Comparison of ENCODE assay signal across 15 cellular contexts in the genomic region with DNA sequence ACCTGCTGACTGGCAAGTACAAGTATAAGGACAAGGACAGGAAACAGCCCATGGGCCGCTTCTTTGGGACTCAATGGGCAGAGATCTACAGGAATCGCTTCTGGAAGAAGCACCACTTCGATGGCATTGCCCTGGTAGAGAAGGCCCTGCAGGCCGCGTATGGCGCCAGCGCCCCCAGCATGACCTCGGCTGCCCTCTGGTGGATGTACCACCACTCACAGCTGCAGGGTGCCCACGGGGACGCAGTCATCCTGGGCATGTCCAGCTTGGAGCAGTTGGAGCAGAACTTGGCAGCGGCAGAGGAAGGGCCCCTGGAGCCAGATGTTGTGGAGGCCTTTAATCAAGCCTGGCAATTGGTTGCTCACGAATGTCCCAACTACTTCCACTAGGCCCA.
"Had no signal": no experiment of that assay in that cellular context is flagged by ENCODE, and none has a peak within 500 bp of the region (broad histone marks: within the 10 kb centered on the region; RNA-seq: fewer than 3 reads in every experiment).

No MANE protein-coding gene starts in this region.

- H3K9me3 Mint-ChIP-seq: activated naive CD8-positive, alpha-beta T cell treated with anti-CD3 and anti-CD28 coated beads, Interleukin-2, amount 10 ng/mL, durations not matched to agents 7 days and 5 days; naive thymus-derived CD8-positive, alpha-beta T cell had no signal

- H3K36me3 ChIP-seq: pancreas had no signal

- H3K9me3 ChIP-seq: pancreas, tibial nerve had no signal

- H3K4me1 ChIP-seq: pancreas, tibial nerve had no signal

- DNase-seq: activated CD4-positive, alpha-beta T cell treated with anti-CD3 and anti-CD28 coated beads, Interleukin-2, amount 50 U/mL, for 1 hour; activated CD8-positive, alpha-beta memory T cell treated with anti-CD3 and anti-CD28 coated beads for 24 hours; activated naive CD8-positive, alpha-beta T cell treated with anti-CD3 and anti-CD28 coated beads, Interleukin-2, amount 10 ng/mL, durations not matched to agents 7 days and 5 days; anterior cingulate cortex; brain microvascular endothelial cell; effector CD8-positive, alpha-beta T cell; foreskin fibroblast; glutamatergic neuron; hypothalamus; mesenchymal stem cell; naive thymus-derived CD8-positive, alpha-beta T cell; pancreas; stimulated activated CD4-positive, alpha-beta T cell treated with anti-CD3 and anti-CD28 coated beads, Interleukin-1b, Interleukin-23, amount 100 ng/mL, for 48 hours had no signal

- FAIRE-seq: pancreas had no signal

- H3K27ac ChIP-seq: brain microvascular endothelial cell, pancreas, tibial nerve had no signal

- H3K4me1 Mint-ChIP-seq: naive thymus-derived CD8-positive, alpha-beta T cell had no signal

- H3K4me3 ChIP-seq: pancreas, tibial nerve had no signal

- H3K27me3 Mint-ChIP-seq: activated naive CD8-positive, alpha-beta T cell treated with anti-CD3 and anti-CD28 coated beads, Interleukin-2, amount 10 ng/mL, durations not matched to agents 7 days and 5 days; naive thymus-derived CD8-positive, alpha-beta T cell had no signal

- H3K27me3 ChIP-seq: brain microvascular endothelial cell, pancreas, tibial nerve had no signal

- H3K4me3 Mint-ChIP-seq: activated naive CD8-positive, alpha-beta T cell treated with anti-CD3 and anti-CD28 coated beads, Interleukin-2, amount 10 ng/mL, durations not matched to agents 7 days and 5 days; naive thymus-derived CD8-positive, alpha-beta T cell had no signal

- ATAC-seq: activated CD4-positive, CD25-positive, alpha-beta regulatory T cell treated with anti-CD3 and anti-CD28 coated beads, Interleukin-2, amount 50 U/mL, for 24 hours; naive thymus-derived CD8-positive, alpha-beta T cell; pancreas had no signal

- H3K27ac Mint-ChIP-seq: activated naive CD8-positive, alpha-beta T cell treated with anti-CD3 and anti-CD28 coated beads, Interleukin-2, amount 10 ng/mL, durations not matched to agents 7 days and 5 days had no signal
